ENCODE assay signal across 9 cellular contexts in the genomic region with DNA sequence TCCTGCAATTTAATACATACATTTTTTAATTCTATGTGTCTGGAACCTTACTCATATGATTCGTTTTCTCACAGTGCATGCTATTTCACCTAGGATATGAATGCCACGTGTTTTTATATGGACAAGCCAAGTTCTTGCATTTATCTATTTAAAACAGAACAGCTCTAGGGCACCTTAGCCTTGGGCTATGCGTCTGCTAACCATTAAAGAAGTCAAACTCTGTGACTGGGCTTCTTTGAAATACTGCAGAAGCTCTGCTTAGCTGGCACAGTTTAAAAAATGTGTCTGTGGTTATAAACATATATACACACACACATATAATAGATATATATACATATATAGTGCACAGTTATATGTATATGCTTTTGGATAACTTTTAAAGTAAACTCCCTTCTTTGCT.
"Had no signal": no experiment of that assay in that cellular context is flagged by ENCODE, and none has a peak within 500 bp of the region (broad histone marks: within the 10 kb centered on the region; RNA-seq: fewer than 3 reads in every experiment).

No MANE protein-coding gene starts in this region.

- DNase-seq: GM23248, GOT3, H7, H9, HCEC 1CT, HFFc6 had no signal

- H3K27ac ChIP-seq: GM23248 had no signal

- ATAC-seq: GM23338, HCT116 had no signal

- H3K36me3 ChIP-seq: HAP-1 had no signal

- H3K4me3 Mint-ChIP-seq: GM23338, H9, HFFc6 had no signal

- H3K4me3 ChIP-seq: GM23248, GM23338, HAP-1 had no signal

- H3K9me3 ChIP-seq: HAP-1 had no signal

- H3K9ac ChIP-seq: GM23248 had no signal

- H3K4me1 ChIP-seq: HAP-1 had no signal

- H3K27ac Mint-ChIP-seq: GM23338, H9, HFFc6 had no signal

- H3K4me1 Mint-ChIP-seq: GM23338 had no signal
